Comparison of ENCODE assay signal across 1 cellular context in the genomic region with DNA sequence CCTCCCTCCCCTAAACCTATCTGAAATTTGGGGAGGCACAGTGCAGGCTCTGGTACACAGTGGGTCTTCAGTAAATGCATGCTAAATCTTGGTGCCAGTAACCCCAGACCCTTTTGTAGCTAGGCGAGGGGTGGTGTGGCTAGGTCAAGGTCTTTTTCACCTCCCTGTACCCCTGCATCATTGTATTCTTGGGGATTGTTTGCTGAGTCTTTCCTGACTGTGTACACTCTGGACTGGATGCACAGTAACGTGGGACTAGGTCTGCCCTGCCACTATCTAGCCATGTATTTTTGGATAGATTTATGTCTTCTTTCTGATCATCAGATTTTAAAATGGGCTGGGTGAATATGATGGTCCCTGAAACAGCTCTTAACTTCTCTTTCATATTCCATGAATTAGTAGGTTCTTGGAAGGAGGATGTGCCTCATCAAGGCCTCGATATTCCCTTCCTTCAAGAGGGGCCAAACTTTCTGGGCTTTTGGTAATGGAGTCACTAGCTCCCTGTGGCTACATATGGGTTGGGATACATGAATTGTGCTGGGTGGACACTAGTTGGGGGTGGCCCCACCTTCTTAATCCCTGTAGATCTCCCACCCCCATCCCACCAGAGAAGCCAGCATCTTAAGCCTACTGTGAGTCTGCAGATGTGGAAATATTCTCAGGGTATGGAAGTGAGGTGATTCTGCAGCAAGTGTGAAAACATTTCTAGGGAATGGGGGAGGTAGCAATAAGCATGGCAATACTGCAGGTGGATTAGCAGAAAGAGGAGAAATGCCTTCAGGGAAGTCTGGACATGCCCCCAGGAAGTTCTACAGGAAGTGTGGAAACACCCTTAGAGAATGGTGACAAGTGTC.
TF ChIP-seq lines count a peak whose summit lies in the region.

No MANE protein-coding gene starts in this region.

TF ChIP-seq in A549, 52 proteins besides CTCF, POLR2A, EP300 and RAD21:
- TF ChIP-seq, protein P1, sequence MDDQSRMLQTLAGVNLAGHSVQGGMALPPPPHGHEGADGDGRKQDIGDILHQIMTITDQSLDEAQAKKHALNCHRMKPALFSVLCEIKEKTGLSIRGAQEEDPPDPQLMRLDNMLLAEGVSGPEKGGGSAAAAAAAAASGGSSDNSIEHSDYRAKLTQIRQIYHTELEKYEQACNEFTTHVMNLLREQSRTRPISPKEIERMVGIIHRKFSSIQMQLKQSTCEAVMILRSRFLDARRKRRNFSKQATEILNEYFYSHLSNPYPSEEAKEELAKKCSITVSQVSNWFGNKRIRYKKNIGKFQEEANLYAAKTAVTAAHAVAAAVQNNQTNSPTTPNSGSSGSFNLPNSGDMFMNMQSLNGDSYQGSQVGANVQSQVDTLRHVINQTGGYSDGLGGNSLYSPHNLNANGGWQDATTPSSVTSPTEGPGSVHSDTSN (IDR thresholded peaks at IDR 0.05), result no peak
- TF ChIP-seq SMC3 (IDR thresholded peaks at IDR 0.05), result no peak
- TF ChIP-seq HDAC2 (IDR thresholded peaks at IDR 0.05), result no peak
